Comparison of ENCODE assay signal across 11 cellular contexts in genomic region chr4:98639523-98639922, GRCh38. TPM values are rescaled to one million over a fixed set of nuclear protein-coding genes. Genes with fewer than 3 reads are reported as not detected.
DNase-seq lines count a peak whose midpoint lies in the region; ATAC-seq and TF ChIP-seq lines count a peak whose summit lies in the region.
"Had no signal": no experiment of that assay in that cellular context is flagged by ENCODE, and none has a peak within 500 bp of the region (broad histone marks: within the 10 kb centered on the region; RNA-seq: fewer than 3 reads in every experiment).

No MANE protein-coding gene starts in this region.

- POLR2A ChIA-PET in IMR-90 (lab: Charles Lee; ENCODE audit: unreplicated experiment): no interaction called here

- TF ChIP-seq RAD21 in IMR-90 (IDR thresholded peaks at IDR 0.05; ENCODE audit: low read length): no peak

- H4K5ac ChIP-seq in IMR-90 (ENCODE audit: low read depth, low read length): peak overlapping the region; percentile 47; the same call in 1 of the 2 replicates

- H2BK5ac ChIP-seq in IMR-90 (ENCODE audit: low read depth, low read length, poor library complexity, severe bottlenecking): no peak overlapping the region

- no peak overlapping the region for H2BK15ac ChIP-seq in IMR-90 (ENCODE audit: low read depth, low read length)

- H3K14ac ChIP-seq in IMR-90 (replicated peaks; ENCODE audit: low read depth, low read length): no peak overlapping the region

- ATAC-seq in GM18519 (IDR thresholded peaks at IDR 0.05; ENCODE audit: low FRiP score, unreplicated experiment): peak; percentile 74
- ATAC-seq in GM21723 (IDR thresholded peaks at IDR 0.05; ENCODE audit: unreplicated experiment): peak; percentile 85
- no peak for ATAC-seq in IMR-90 (ENCODE audit: low read depth)

- no peak overlapping the region for H4K8ac ChIP-seq in IMR-90 (ENCODE audit: low read depth in 2 of 2, low read length in 2 of 2)

- H2BK120ac ChIP-seq in IMR-90 (ENCODE audit: low read depth, low read length): no peak overlapping the region

- no peak overlapping the region for H3K56ac ChIP-seq in IMR-90 (ENCODE audit: extremely low read depth, insufficient read depth, low read length)

- H3K18ac ChIP-seq in IMR-90 (ENCODE audit: low read depth, low read length): 0 out of 2 replicates have a peak overlapping the region, but pooled peaks have one; percentile 44

- no peak overlapping the region for H2AFZ ChIP-seq in IMR-90 (replicated peaks; ENCODE audit: low read length, poor library complexity)

- no peak overlapping the region for H2BK20ac ChIP-seq in IMR-90 (ENCODE audit: low read depth, low read length)

- H3K4me3 ChIP-seq in IMR-90 (ENCODE audit: insufficient read depth, low read depth, low read length) (no peak overlapping the region), fibroblast of pulmonary artery (replicated peaks; ENCODE audit: low read depth, low read length) (peak overlapping the region; percentile 21), BE2C (ENCODE audit: low read depth, low read length) (no peak overlapping the region)
- H3K4me3 ChIP-seq: transverse colon had no signal

- H3K4me1 ChIP-seq in IMR-90 (ENCODE audit: control insufficient read depth, insufficient read depth, low read length) (peaks cover 14% of the 10 kb centered on the region), BE2C (no peaks in the 10 kb centered on the region)

- peaks cover 14% of the 10 kb centered on the region for H3K9me1 ChIP-seq in IMR-90 (ENCODE audit: insufficient read depth, low read length)

- no peak for TF ChIP-seq POLR2A in IMR-90 (IDR thresholded peaks at IDR 0.05; ENCODE audit: low read depth, low read length)

- H3K27ac ChIP-seq in IMR-90 (ENCODE audit: insufficient read depth, low read length): no peak overlapping the region
- H3K27ac ChIP-seq: transverse colon had no signal

- BruUV-seq in IMR-90 (replicated peaks; lab: Mats Ljungman, UMichigan): no TSS peak

- H3K4me2 ChIP-seq in IMR-90 (ENCODE audit: low read depth, low read length): peak overlapping the region; percentile 85

- dilution Hi-C loops in IMR-90 (cut with HindIII; ENCODE audit: low sequenced_read_pairs, unreplicated experiment): no loop called here

- peak; percentile 19 for DNase-seq in IMR-90
- no peak for DNase-seq in fibroblast of pulmonary artery (ENCODE audit: low read depth)
- DNase-seq in NCI-H146 treated with DMSO at 0.1 percent for 48 hours (lab: John Stamatoyannopoulos, UW; ENCODE audit: unreplicated experiment): no peak
- no peak for DNase-seq in Ammon's horn (ENCODE audit: low spot score)
- no peak for DNase-seq in BE2C
- DNase-seq in NCI-H2171 treated with DMSO at 0.1 percent for 48 hours (lab: John Stamatoyannopoulos, UW): no peak
- DNase-seq: SW 1271, transverse colon had no signal

- H3K9me3 ChIP-seq in IMR-90 (ENCODE audit: control insufficient read depth, insufficient read depth, low read length): no peaks in the 10 kb centered on the region
- H3K9me3 ChIP-seq in BE2C: no peaks in the 10 kb centered on the region
- H3K9me3 ChIP-seq: transverse colon had no signal

- CTCF ChIA-PET in IMR-90 (lab: Yijun Ruan, JAX): no interaction called here

- peak overlapping the region; percentile 65; the same call in 1 of the 2 replicates for H3K23ac ChIP-seq in IMR-90 (ENCODE audit: low read depth, low read length)

- no peak overlapping the region for H3K4ac ChIP-seq in IMR-90 (ENCODE audit: low read depth, low read length)

- H2AK5ac ChIP-seq in IMR-90 (ENCODE audit: low read depth, low read length): no peak overlapping the region

- H3K79me1 ChIP-seq in IMR-90 (ENCODE audit: low read depth in 1 of 2, low read length in 2 of 2): peaks cover 37 to 71% of the 10 kb centered on the region in 2 experiments

- peaks cover 19% of the 10 kb centered on the region; the same call in 1 of the 2 replicates for H4K20me1 ChIP-seq in IMR-90 (ENCODE audit: insufficient read depth, low read length)

- H3K36me3 ChIP-seq in IMR-90 (ENCODE audit: control insufficient read depth, insufficient read depth, low read length): peaks cover 4% of the 10 kb centered on the region; the same call in 1 of the 2 replicates
- no peaks in the 10 kb centered on the region for H3K36me3 ChIP-seq in BE2C
- H3K36me3 ChIP-seq: transverse colon had no signal

- H3K9ac ChIP-seq in IMR-90 (ENCODE audit: low read depth, low read length): no peak overlapping the region

- intact Hi-C loops in IMR-90 (cut with micrococcal nuclease): no loop called here

- TF ChIP-seq CTCF in IMR-90 (conservative IDR thresholded peaks at IDR 0.05; ENCODE audit: low read depth, low read length) (no peak), fibroblast of pulmonary artery (IDR thresholded peaks at IDR 0.05; ENCODE audit: low read length, missing control alignments) (no peak), BE2C (IDR thresholded peaks at IDR 0.05; ENCODE audit: low read depth, low read length) (no peak)

- H3K27me3 ChIP-seq in IMR-90 (ENCODE audit: control insufficient read depth, insufficient read depth, low read length): no peaks in the 10 kb centered on the region
- H3K27me3 ChIP-seq in BE2C: peaks cover 12% of the 10 kb centered on the region
- H3K27me3 ChIP-seq: transverse colon had no signal

- no peak overlapping the region for H2AK9ac ChIP-seq in IMR-90 (replicated peaks; ENCODE audit: low read depth, low read length, poor library complexity)

- H4K91ac ChIP-seq in IMR-90 (ENCODE audit: insufficient read depth, low read depth, low read length): no peak overlapping the region

- in situ Hi-C loops in IMR-90 (cut with MboI; ENCODE audit: low sequenced_read_pairs): no loop called here

- no CpG with 5 or more reads among the region's 2 CpGs for WGBS in IMR-90 (ENCODE audit: extremely low coverage in 2 of 2, insufficient read length in 1 of 2), 2 experiments

TF ChIP-seq in IMR-90, 13 proteins besides CTCF, POLR2A, EP300 and RAD21:
- TF ChIP-seq RCOR1 (IDR thresholded peaks at IDR 0.05; ENCODE audit: insufficient replicate concordance, low read length): no peak
- TF ChIP-seq CEBPB (IDR thresholded peaks at IDR 0.05; ENCODE audit: low read depth, low read length): no peak
- TF ChIP-seq SMC3 (IDR thresholded peaks at IDR 0.05; ENCODE audit: low read depth, low read length): no peak
- no peak for TF ChIP-seq BHLHE40 (IDR thresholded peaks at IDR 0.05; ENCODE audit: low read depth, low read length)
- no peak for TF ChIP-seq FOS (IDR thresholded peaks at IDR 0.05; ENCODE audit: low read depth, low read length)
- TF ChIP-seq MXI1 (IDR thresholded peaks at IDR 0.05; ENCODE audit: borderline replicate concordance, low read depth, low read length): no peak

RNA-seq across cellular contexts. Expression of gene TSPAN5, which starts 18.9 kb away (rescaled TPM):
- 79.6 and 88.3 TPM in 2 replicates for total RNA-seq in IMR-90 (2012; rRNA removed)
- 58.2 and 64.8 TPM in 2 replicates for polyA plus RNA-seq in IMR-90 (2012; rRNA removed)
- 36.9 and 41.6 TPM in 2 replicates for polyA plus RNA-seq in IMR-90 (2012; cell fraction: cytosol; rRNA removed)
- polyA plus RNA-seq in IMR-90 (2012; cell fraction: nucleus; rRNA removed; ENCODE audit: low replicate concordance): 21.8 and 70.0 TPM in 2 replicates
- polyA plus RNA-seq in BE2C (2012; ENCODE audit: insufficient read depth, insufficient read length, low read depth): 12.2 TPM
- total RNA-seq: G401 had no signal
